ENCODE assay signal across 8 cellular contexts in genomic region chr11:85694385-85694980, GRCh38. TPM values are rescaled to one million over a fixed set of nuclear protein-coding genes. Genes with fewer than 3 reads are reported as not detected.
A peak's percentile ranks its signal among the peaks of the same experiment; 100 is the strongest.
DNase-seq lines count a peak whose midpoint lies in the region; ATAC-seq and TF ChIP-seq lines count a peak whose summit lies in the region.

No MANE protein-coding gene starts in this region.

- POLR2A ChIA-PET in activated CD8-positive, alpha-beta T cell treated with anti-CD3 and anti-CD28 coated beads for 36 hours (lab: Charles Lee) = no interaction called here

- no peaks in the 10 kb centered on the region for H3K9me3 ChIP-seq in thyroid gland

- H3K27ac Mint-ChIP-seq in activated CD4-positive, alpha-beta T cell treated with anti-CD3 and anti-CD28 coated beads, Interleukin-2, amount 10 ng/mL, durations not matched to agents 24 days and 14 days = no peak overlapping the region
- no peak overlapping the region for H3K27ac Mint-ChIP-seq in activated CD8-positive, alpha-beta T cell treated with anti-CD3 and anti-CD28 coated beads for 36 hours

- peaks cover 2% of the 10 kb centered on the region for H3K27me3 Mint-ChIP-seq in activated CD4-positive, alpha-beta T cell treated with anti-CD3 and anti-CD28 coated beads, Interleukin-2, amount 10 ng/mL, durations not matched to agents 24 days and 14 days
- no peaks in the 10 kb centered on the region for H3K27me3 Mint-ChIP-seq in activated CD8-positive, alpha-beta T cell treated with anti-CD3 and anti-CD28 coated beads for 36 hours

- H3K4me1 ChIP-seq in thyroid gland = no peaks in the 10 kb centered on the region

- DNase-seq in activated CD4-positive, alpha-beta T cell treated with anti-CD3 and anti-CD28 coated beads, Interleukin-2, amount 10 ng/mL, durations not matched to agents 24 days and 14 days = peak; percentile 74
- DNase-seq in activated CD4-positive, alpha-beta T cell treated with anti-CD3 and anti-CD28 coated beads for 48 hours = no peak
- DNase-seq in HT1080 (ENCODE audit: low read depth) (peak; percentile 32), inferior parietal cortex (ENCODE audit: extremely low spot score) (peak; percentile 74), mesenteric fat pad (ENCODE audit: low spot score) (no peak), thyroid gland (no peak)
- no peak for DNase-seq in activated CD8-positive, alpha-beta T cell treated with anti-CD3 and anti-CD28 coated beads for 36 hours

- H3K9me3 Mint-ChIP-seq in activated CD4-positive, alpha-beta T cell treated with anti-CD3 and anti-CD28 coated beads, Interleukin-2, amount 10 ng/mL, durations not matched to agents 24 days and 14 days = peaks cover 3% of the 10 kb centered on the region
- no peaks in the 10 kb centered on the region for H3K9me3 Mint-ChIP-seq in activated CD8-positive, alpha-beta T cell treated with anti-CD3 and anti-CD28 coated beads for 36 hours

- TF ChIP-seq CTCF in activated CD8-positive, alpha-beta T cell treated with anti-CD3 and anti-CD28 coated beads for 36 hours (IDR thresholded peaks at IDR 0.05) = peak; percentile 25
- TF ChIP-seq CTCF in thyroid gland (IDR thresholded peaks at IDR 0.05) = peak in 2 of 6 experiments; percentile 19 to 29

- no peaks in the 10 kb centered on the region for H3K27me3 ChIP-seq in thyroid gland

- intact Hi-C loops in activated CD4-positive, alpha-beta T cell treated with anti-CD3 and anti-CD28 coated beads, Interleukin-2, amount 10 ng/mL, durations not matched to agents 24 days and 14 days (cut with micrococcal nuclease) = loop anchor here (2.0 kb wide), 1 partner anchor 132 kb away; no protein-coding TSS in a partner anchor
- intact Hi-C loops in activated CD8-positive, alpha-beta T cell treated with anti-CD3 and anti-CD28 coated beads for 36 hours (cut with micrococcal nuclease) = loop anchor here (5.0 kb wide), 1 partner anchor 128 kb away; no protein-coding TSS in a partner anchor
- intact Hi-C loops in thyroid gland (cut with DNase I) = no loop called here

- no peak for TF ChIP-seq POLR2A in thyroid gland (IDR thresholded peaks at IDR 0.05)

- peaks cover 53% of the 10 kb centered on the region for H3K36me3 Mint-ChIP-seq in activated CD4-positive, alpha-beta T cell treated with anti-CD3 and anti-CD28 coated beads, Interleukin-2, amount 10 ng/mL, durations not matched to agents 24 days and 14 days (ENCODE audit: low read depth)
- no peaks in the 10 kb centered on the region for H3K36me3 Mint-ChIP-seq in activated CD8-positive, alpha-beta T cell treated with anti-CD3 and anti-CD28 coated beads for 36 hours (ENCODE audit: low read depth)

- no peak overlapping the region for H3K27ac ChIP-seq in thyroid gland

- H3K4me1 Mint-ChIP-seq in activated CD4-positive, alpha-beta T cell treated with anti-CD3 and anti-CD28 coated beads, Interleukin-2, amount 10 ng/mL, durations not matched to agents 24 days and 14 days = peaks cover 21% of the 10 kb centered on the region
- peaks cover 15% of the 10 kb centered on the region for H3K4me1 Mint-ChIP-seq in activated CD8-positive, alpha-beta T cell treated with anti-CD3 and anti-CD28 coated beads for 36 hours (ENCODE audit: low read depth)

- WGBS in thyroid gland, 2 donors = 98 to 100% methylated on average over 1 of the region's 1 CpG

- H3K4me3 ChIP-seq in thyroid gland (replicated peaks in 1 of 3) = no peak overlapping the region

- peak; percentile 55 for ATAC-seq in activated CD8-positive, alpha-beta T cell treated with anti-CD3 and anti-CD28 coated beads for 36 hours
- ATAC-seq in GM18502 (IDR thresholded peaks at IDR 0.05; ENCODE audit: poor library complexity, unreplicated experiment) = no peak

- CTCF ChIA-PET in activated CD8-positive, alpha-beta T cell treated with anti-CD3 and anti-CD28 coated beads for 36 hours (lab: Charles Lee) = interaction anchor here (1.0 to 2.3 kb wide), 15 partner anchors 8 to 160 kb away, joined by 3 to 14 read pairs (median 4); partner anchors contain the start of genes CCDC83 and CCDC89

- no peak overlapping the region for H3K4me3 Mint-ChIP-seq in activated CD4-positive, alpha-beta T cell treated with anti-CD3 and anti-CD28 coated beads, Interleukin-2, amount 10 ng/mL, durations not matched to agents 24 days and 14 days
- H3K4me3 Mint-ChIP-seq in activated CD8-positive, alpha-beta T cell treated with anti-CD3 and anti-CD28 coated beads for 36 hours = no peak overlapping the region

- no peaks in the 10 kb centered on the region for H3K36me3 ChIP-seq in thyroid gland

RNA-seq across cellular contexts. Expression of gene CCDC89, which starts 8.5 kb away (rescaled TPM):
- 0.14 TPM in 1 of 2 replicates, not detected in the other for total RNA-seq in activated CD4-positive, alpha-beta T cell treated with anti-CD3 and anti-CD28 coated beads, Interleukin-2, amount 10 ng/mL, durations not matched to agents 24 days and 14 days
- 0.16 TPM in 1 of 2 replicates, not detected in the other for total RNA-seq in HT1080 (2014; rRNA removed; shearing (Covaris generic))
- polyA plus RNA-seq in HT1080 (2015; cell fraction: cytosol; rRNA removed) = 0.07 TPM in 1 of 2 replicates, not detected in the other
- polyA plus RNA-seq in HT1080 (2015; cell fraction: nucleus; rRNA removed) = not detected in 2 replicates
- total RNA-seq in activated CD8-positive, alpha-beta T cell treated with anti-CD3 and anti-CD28 coated beads for 36 hours = under 1 TPM in 1 of 2 experiments, not detected in 1; 0.36 TPM
- 0.84 TPM for total RNA-seq in mesenteric fat pad
- 1 to 10 TPM in 1 of 4 donors, under 1 TPM in 2, not detected in 1; 0.33 to 2.2 (median 0.40) TPM for total RNA-seq in thyroid gland

RNA-seq across cellular contexts. Expression of gene CREBZF, which starts 29.6 kb away (rescaled TPM):
- total RNA-seq in activated CD4-positive, alpha-beta T cell treated with anti-CD3 and anti-CD28 coated beads, Interleukin-2, amount 10 ng/mL, durations not matched to agents 24 days and 14 days = 50.9 and 54.5 TPM in 2 replicates
- total RNA-seq in HT1080 (2014; rRNA removed; shearing (Covaris generic)) = 23.7 and 24.0 TPM in 2 replicates
- polyA plus RNA-seq in HT1080 (2015; cell fraction: cytosol; rRNA removed) = 20.6 and 21.1 TPM in 2 replicates
- 136 and 153 TPM in 2 replicates for polyA plus RNA-seq in HT1080 (2015; cell fraction: nucleus; rRNA removed)
- total RNA-seq in activated CD8-positive, alpha-beta T cell treated with anti-CD3 and anti-CD28 coated beads for 36 hours = 10 to 100 TPM; 44.8 to 46.5 TPM
- 25.1 TPM for total RNA-seq in mesenteric fat pad
- total RNA-seq in thyroid gland = 100 to 1,000 TPM in 2 of 4 donors, 10 to 100 TPM in 2; 72.9 to 125 (median 106) TPM

RNA-seq across cellular contexts. Expression of gene TMEM126A, which starts 46.7 kb away (rescaled TPM):
- total RNA-seq in activated CD4-positive, alpha-beta T cell treated with anti-CD3 and anti-CD28 coated beads, Interleukin-2, amount 10 ng/mL, durations not matched to agents 24 days and 14 days = 52.1 and 52.5 TPM in 2 replicates
- 38.9 and 39.4 TPM in 2 replicates for total RNA-seq in HT1080 (2014; rRNA removed; shearing (Covaris generic))
- polyA plus RNA-seq in HT1080 (2015; cell fraction: cytosol; rRNA removed) = 47.5 and 53.3 TPM in 2 replicates
- 20.4 and 20.8 TPM in 2 replicates for polyA plus RNA-seq in HT1080 (2015; cell fraction: nucleus; rRNA removed)
- 10 to 100 TPM; 47.3 to 48.9 TPM for total RNA-seq in activated CD8-positive, alpha-beta T cell treated with anti-CD3 and anti-CD28 coated beads for 36 hours
- total RNA-seq in mesenteric fat pad = 36.6 TPM
- total RNA-seq in thyroid gland = 10 to 100 TPM; 24.1 to 31.7 (median 27.1) TPM

Comparison
In these comparisons a context has a peak if more than half of its experiments do, and no peak if none do; other contexts are left out.
1. DNase-seq: peak in activated CD4-positive, alpha-beta T cell treated with anti-CD3 and anti-CD28 coated beads, Interleukin-2, amount 10 ng/mL, durations not matched to agents 24 days and 14 days (single experiment), HT1080 (single experiment) and inferior parietal cortex (single experiment); none in activated CD4-positive, alpha-beta T cell treated with anti-CD3 and anti-CD28 coated beads for 48 hours (single experiment), activated CD8-positive, alpha-beta T cell treated with anti-CD3 and anti-CD28 coated beads for 36 hours (single experiment), mesenteric fat pad (single experiment) and thyroid gland (0 of 2).